8 cellular contexts compared by ENCODE assay signal in the genomic region with DNA sequence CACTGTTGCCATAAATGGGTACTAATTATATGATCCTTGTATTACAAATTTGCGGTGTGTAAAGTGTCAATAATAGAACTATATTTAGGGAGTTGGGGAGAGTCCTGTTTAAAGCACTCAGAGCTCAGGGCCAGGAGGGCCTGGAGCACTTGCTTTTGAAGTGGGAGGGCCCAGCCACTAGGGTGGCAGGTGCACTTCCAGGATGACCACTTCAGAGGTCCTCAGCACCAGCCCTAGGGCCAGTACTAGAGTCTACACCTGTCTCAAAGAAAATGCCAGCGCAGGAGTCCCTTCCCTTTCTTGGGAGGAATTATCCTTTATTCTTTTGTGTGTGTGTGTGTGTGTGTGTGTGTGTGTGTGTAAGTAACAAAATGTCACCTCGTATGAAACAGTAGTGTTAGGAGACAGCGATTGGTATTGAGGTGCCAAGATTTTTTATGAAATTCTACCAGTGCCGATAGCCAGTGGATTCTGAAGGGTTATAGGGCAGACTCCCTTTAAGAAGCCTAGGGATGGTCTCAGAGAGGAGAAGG. TPM values are rescaled to one million over a fixed set of nuclear protein-coding genes. Genes with fewer than 3 reads are reported as not detected.
A peak's percentile ranks its signal among the peaks of the same experiment; 100 is the strongest.
DNase-seq lines count a peak whose midpoint lies in the region; ATAC-seq and TF ChIP-seq lines count a peak whose summit lies in the region.

No MANE protein-coding gene starts in this region.

- DNase-seq in epithelial cell of esophagus (ENCODE audit: low read depth) (no peak), left lobe of liver (ENCODE audit: low spot score) (no peak), GM20000 (ENCODE audit: low spot score) (no peak)

- H3K9me2 ChIP-seq in OCI-LY1 (ENCODE audit: low read depth, low read length): no peaks in the 10 kb centered on the region

- ATAC-seq in left lobe of liver (no peak), HG02678 (IDR thresholded peaks at IDR 0.05; ENCODE audit: unreplicated experiment) (no peak), GM21367 (IDR thresholded peaks at IDR 0.05; ENCODE audit: unreplicated experiment) (no peak)

- H3K27ac ChIP-seq in OCI-LY1 (ENCODE audit: low read depth, low read length, poor library complexity, severe bottlenecking) (peak overlapping the region; percentile 28), rectal smooth muscle tissue (ENCODE audit: low read depth, low read length) (peak overlapping the region; percentile 89)

- peak overlapping the region; percentile 67 for H3K4me2 ChIP-seq in OCI-LY1 (ENCODE audit: low read length)

- H3K27me3 ChIP-seq in OCI-LY1 (ENCODE audit: insufficient read depth, low read length): no peaks in the 10 kb centered on the region
- H3K27me3 ChIP-seq in rectal smooth muscle tissue (ENCODE audit: control insufficient read depth, insufficient read depth, low read length): no peaks in the 10 kb centered on the region

- H4K20me1 ChIP-seq in OCI-LY1 (ENCODE audit: insufficient read depth, low read length): no peaks in the 10 kb centered on the region

- H3K4me1 ChIP-seq in OCI-LY1 (ENCODE audit: insufficient read depth, low read length, severe bottlenecking) (peaks cover 35% of the 10 kb centered on the region), rectal smooth muscle tissue (ENCODE audit: control insufficient read depth, insufficient read depth, low read length) (peaks cover 13% of the 10 kb centered on the region)

- H3K4me3 ChIP-seq in GM08714 (ENCODE audit: low read length) (peak overlapping the region; percentile 32; the same call in 1 of the 2 replicates), OCI-LY1 (ENCODE audit: low read depth, low read length, poor library complexity, severe bottlenecking) (peak overlapping the region; percentile 48), epithelial cell of esophagus (ENCODE audit: low read length) (peak overlapping the region; percentile 48), rectal smooth muscle tissue (ENCODE audit: low read length) (peak overlapping the region; percentile 77)

- H3K79me2 ChIP-seq in OCI-LY1 (ENCODE audit: insufficient read depth, low read length): no peaks in the 10 kb centered on the region

- peaks cover 5% of the 10 kb centered on the region; the same call in 1 of the 2 replicates for H3F3A ChIP-seq in OCI-LY1 (ENCODE audit: insufficient read depth, low read length)

- TF ChIP-seq CTCF in OCI-LY1 (IDR thresholded peaks at IDR 0.05; ENCODE audit: low read length): no peak
- TF ChIP-seq CTCF in epithelial cell of esophagus (IDR thresholded peaks at IDR 0.05; ENCODE audit: insufficient read depth, low read depth, low read length, missing control alignments): peak; percentile 2
- no peak for TF ChIP-seq CTCF in GM20000 (IDR thresholded peaks at IDR 0.05; ENCODE audit: extremely low read depth, missing control alignments)

- H3K9ac ChIP-seq in OCI-LY1 (ENCODE audit: low read length): peak overlapping the region; percentile 51
- peak overlapping the region; percentile 67 for H3K9ac ChIP-seq in rectal smooth muscle tissue (ENCODE audit: low read length)

- no peaks in the 10 kb centered on the region for H3K9me3 ChIP-seq in OCI-LY1 (ENCODE audit: low read length)

- H2AFZ ChIP-seq in OCI-LY1 (ENCODE audit: low read length): no peak overlapping the region

- H3K36me3 ChIP-seq in OCI-LY1 (ENCODE audit: insufficient read depth, low read length): no peaks in the 10 kb centered on the region
- H3K36me3 ChIP-seq in rectal smooth muscle tissue (ENCODE audit: control insufficient read depth, insufficient read depth, low read length): no peaks in the 10 kb centered on the region

RNA-seq across cellular contexts. Expression of gene MYO18A, which starts 31.9 kb away (rescaled TPM):
- 109 TPM for total RNA-seq in left lobe of liver
